8 cellular contexts compared by ENCODE assay signal in genomic region chr14:35366048-35366428, GRCh38. TPM values are rescaled to one million over a fixed set of nuclear protein-coding genes. Genes with fewer than 3 reads are reported as not detected.
DNase-seq lines count a peak whose midpoint lies in the region; ATAC-seq and TF ChIP-seq lines count a peak whose summit lies in the region.

No MANE protein-coding gene starts in this region.

- peak in 12 of 56 donors; percentile 9 to 38 (median 21) for TF ChIP-seq CTCF in dorsolateral prefrontal cortex (IDR thresholded peaks at IDR 0.05 in 54 of 56, conservative IDR thresholded peaks at IDR 0.05 in 2 of 56; ENCODE audit: low read depth in 1 of 56, partially characterized antibody in 56 of 56)

- H3K4me3 Mint-ChIP-seq in natural killer cell treated with Interleukin-12 subunit alpha and Interleukin-12 subunit beta and Interleukin-15 and Interleukin-18, amount 100 ng/mL, for 72 hours: peak overlapping the region; percentile 87

- peak overlapping the region; percentile 35 for H2AFZ ChIP-seq in ACC112 (ENCODE audit: low read length, unreplicated experiment)

- peaks cover 54% of the 10 kb centered on the region for H3K4me1 ChIP-seq in ACC112 (ENCODE audit: control insufficient read depth, insufficient read depth, low read length, unreplicated experiment)

- H3K36me3 Mint-ChIP-seq in natural killer cell treated with Interleukin-12 subunit alpha and Interleukin-12 subunit beta and Interleukin-15 and Interleukin-18, amount 100 ng/mL, for 72 hours: no peaks in the 10 kb centered on the region

- DNase-seq in MV-4-11 (lab: John Stamatoyannopoulos, UW) (peak; percentile 33), dorsolateral prefrontal cortex (peak in 9 of 10 donors; percentile 46 to 84 (median 70)), DMS79 treated with DMSO at 0.1 percent for 48 hours (lab: John Stamatoyannopoulos, UW) (no peak)
- peak; percentile 80 for DNase-seq in natural killer cell treated with Interleukin-12 subunit alpha and Interleukin-12 subunit beta and Interleukin-15 and Interleukin-18, amount 100 ng/mL, for 72 hours (ENCODE audit: low spot score)

- peaks cover 30 to 35% of the 10 kb centered on the region in 2 donors for H3K4me1 Mint-ChIP-seq in natural killer cell treated with Interleukin-12 subunit alpha and Interleukin-12 subunit beta and Interleukin-15 and Interleukin-18, amount 100 ng/mL, for 72 hours (ENCODE audit: low read depth in 2 of 2)

- H3K27ac ChIP-seq in ACC112 (ENCODE audit: low read depth, low read length) (peak overlapping the region; percentile 92), dorsolateral prefrontal cortex (peak overlapping the region in 55 of 59 donors; percentile 8 to 90 (median 69))

- H3K9me3 Mint-ChIP-seq in natural killer cell treated with Interleukin-12 subunit alpha and Interleukin-12 subunit beta and Interleukin-15 and Interleukin-18, amount 100 ng/mL, for 72 hours: peaks cover under 1% of the 10 kb centered on the region

- intact Hi-C loops in dorsolateral prefrontal cortex (cut with DNase I): no loop called here

- H3K4me3 ChIP-seq in ACC112 (ENCODE audit: low read depth, low read length): no peak overlapping the region
- no peak overlapping the region for H3K4me3 ChIP-seq in dorsolateral prefrontal cortex

- H3K79me2 ChIP-seq in ACC112 (ENCODE audit: control insufficient read depth, insufficient read depth, low read length, unreplicated experiment): no peaks in the 10 kb centered on the region

- H3K27ac Mint-ChIP-seq in natural killer cell treated with Interleukin-12 subunit alpha and Interleukin-12 subunit beta and Interleukin-15 and Interleukin-18, amount 100 ng/mL, for 72 hours: peak overlapping the region; percentile 96 to 100

- no peaks in the 10 kb centered on the region for H3K27me3 Mint-ChIP-seq in natural killer cell treated with Interleukin-12 subunit alpha and Interleukin-12 subunit beta and Interleukin-15 and Interleukin-18, amount 100 ng/mL, for 72 hours

- no peaks in the 10 kb centered on the region for H3K27me3 ChIP-seq in ACC112 (ENCODE audit: insufficient read depth, low read length)
- H3K27me3 ChIP-seq in dorsolateral prefrontal cortex: no peaks in the 10 kb centered on the region

- ATAC-seq in natural killer cell treated with Interleukin-12 subunit alpha and Interleukin-12 subunit beta and Interleukin-15 and Interleukin-18, amount 100 ng/mL, for 72 hours: peak; percentile 85 to 87
- ATAC-seq in HG02973 (IDR thresholded peaks at IDR 0.05; ENCODE audit: unreplicated experiment) (no peak), GM21737 (IDR thresholded peaks at IDR 0.05; ENCODE audit: unreplicated experiment) (no peak), GM21786 (IDR thresholded peaks at IDR 0.05; ENCODE audit: unreplicated experiment) (no peak)

- H3K36me3 ChIP-seq in ACC112 (ENCODE audit: insufficient read depth, low read length): no peaks in the 10 kb centered on the region

RNA-seq across cellular contexts. Expression of gene NFKBIA, which starts 38.5 kb away (rescaled TPM):
- 100 to 1,000 TPM in 34 of 120 experiments, 10 to 100 TPM in 86; 38.8 to 167 (median 81.3) TPM for total RNA-seq in dorsolateral prefrontal cortex
- total RNA-seq in natural killer cell treated with Interleukin-12 subunit alpha and Interleukin-12 subunit beta and Interleukin-15 and Interleukin-18, amount 100 ng/mL, for 72 hours: 1,000 to 10,000 TPM; 1,092 to 1,804 TPM

Comparison
In these comparisons a context has a peak if more than half of its experiments do, and no peak if none do; other contexts are left out.
1. ATAC-seq: peak in natural killer cell treated with Interleukin-12 subunit alpha and Interleukin-12 subunit beta and Interleukin-15 and Interleukin-18, amount 100 ng/mL, for 72 hours (2 of 2); none in HG02973 (single experiment), GM21737 (single experiment) and GM21786 (single experiment).
2. RNA of gene NFKBIA, which starts 38.5 kb away (total RNA-seq): 1,092 to 1,804 TPM in natural killer cell treated with Interleukin-12 subunit alpha and Interleukin-12 subunit beta and Interleukin-15 and Interleukin-18, amount 100 ng/mL, for 72 hours; 38.8 to 167 TPM in dorsolateral prefrontal cortex; every median in the first group is over 4 times any median in the second.